9 cellular contexts compared by ENCODE assay signal in genomic region chr18:46155652-46156051, GRCh38. TPM values are rescaled to one million over a fixed set of nuclear protein-coding genes. Genes with fewer than 3 reads are reported as not detected.
DNase-seq lines count a peak whose midpoint lies in the region; ATAC-seq and TF ChIP-seq lines count a peak whose summit lies in the region.
"Had no signal": no experiment of that assay in that cellular context is flagged by ENCODE, and none has a peak within 500 bp of the region (broad histone marks: within the 10 kb centered on the region; RNA-seq: fewer than 3 reads in every experiment).

No MANE protein-coding gene starts in this region.

- peaks cover 0 to 15% (median 1%) of the 10 kb centered on the region in 4 donors for H3K4me1 ChIP-seq in upper lobe of left lung

- peak overlapping the region in 2 of 4 donors; percentile 39 to 42 for H3K27ac ChIP-seq in upper lobe of left lung
- H3K27ac ChIP-seq: BLaER1 treated with 17β-estradiol and CSF1 and Interleukin-3, amounts not matched to agents 10 nM and 100 nM had no signal

- DNase-seq in activated T-cell treated with anti-CD3 and anti-CD28 coated beads for 24 hours (ENCODE audit: low read depth) (peak; percentile 26), activated T-cell treated with anti-CD3 and anti-CD28 coated beads for 4 hours (no peak), immature natural killer cell (peak in 1 of 3 donors; percentile 14), upper lobe of left lung (peak in 1 of 2 donors; percentile 28), NCI-H2171 treated with DMSO at 0.1 percent for 48 hours (lab: John Stamatoyannopoulos, UW) (no peak), midbrain (lab: John Stamatoyannopoulos, UW) (no peak), NCI-H510A (lab: John Stamatoyannopoulos, UW) (no peak)
- DNase-seq in activated T-cell treated with anti-CD3 and anti-CD28 coated beads, Interleukin-2, amount 50 U/mL, for 4 hours: peak; percentile 31

- H3K4me1 Mint-ChIP-seq in activated T-cell treated with anti-CD3 and anti-CD28 coated beads, Interleukin-2, amount 50 U/mL, for 4 hours (ENCODE audit: low read depth): peaks cover 76% of the 10 kb centered on the region
- peaks cover 23 to 30% of the 10 kb centered on the region in 2 donors for H3K4me1 Mint-ChIP-seq in immature natural killer cell

- H3K9me3 Mint-ChIP-seq in activated T-cell treated with anti-CD3 and anti-CD28 coated beads, Interleukin-2, amount 50 U/mL, for 4 hours: no peaks in the 10 kb centered on the region
- no peaks in the 10 kb centered on the region for H3K9me3 Mint-ChIP-seq in immature natural killer cell

- H3K9me3 ChIP-seq in upper lobe of left lung: no peaks in the 10 kb centered on the region

- ATAC-seq in activated T-cell treated with anti-CD3 and anti-CD28 coated beads, Interleukin-2, amount 50 U/mL, for 4 hours: peak; percentile 81 to 83
- peak; percentile 23 to 59 for ATAC-seq in upper lobe of left lung (ENCODE audit: low FRiP score in 2 of 2)

- peak overlapping the region; percentile 4 to 90 (median 70) for H3K27ac Mint-ChIP-seq in immature natural killer cell

- no peak for TF ChIP-seq POLR2A in upper lobe of left lung (IDR thresholded peaks at IDR 0.05)

- H3K36me3 Mint-ChIP-seq in activated T-cell treated with anti-CD3 and anti-CD28 coated beads, Interleukin-2, amount 50 U/mL, for 4 hours (ENCODE audit: insufficient read depth): no peaks in the 10 kb centered on the region
- peaks cover 0 to 4% (median 3%) of the 10 kb centered on the region in 3 donors for H3K36me3 Mint-ChIP-seq in immature natural killer cell

- no peak overlapping the region for H3K4me3 ChIP-seq in upper lobe of left lung
- H3K4me3 ChIP-seq: BLaER1 treated with 17β-estradiol and CSF1 and Interleukin-3, amounts not matched to agents 10 nM and 100 nM had no signal

- H3K4me3 Mint-ChIP-seq in activated T-cell treated with anti-CD3 and anti-CD28 coated beads, Interleukin-2, amount 50 U/mL, for 4 hours: peak overlapping the region; percentile 56
- peak overlapping the region; percentile 36 to 76 (median 69) for H3K4me3 Mint-ChIP-seq in immature natural killer cell

- no peak for TF ChIP-seq EP300 in upper lobe of left lung (IDR thresholded peaks at IDR 0.05)

- H3K36me3 ChIP-seq in upper lobe of left lung: no peaks in the 10 kb centered on the region

- no peak for TF ChIP-seq CTCF in upper lobe of left lung (IDR thresholded peaks at IDR 0.05)

- WGBS in upper lobe of left lung, 2 donors: 67 to 93% methylated on average over 2 of the region's 2 CpGs

- no peaks in the 10 kb centered on the region for H3K27me3 ChIP-seq in upper lobe of left lung
- H3K27me3 ChIP-seq: BLaER1 treated with 17β-estradiol and CSF1 and Interleukin-3, amounts not matched to agents 10 nM and 100 nM had no signal

- no peaks in the 10 kb centered on the region for H3K27me3 Mint-ChIP-seq in activated T-cell treated with anti-CD3 and anti-CD28 coated beads, Interleukin-2, amount 50 U/mL, for 4 hours (ENCODE audit: low read depth)
- peaks cover 0 to 2% (median 1%) of the 10 kb centered on the region in 3 donors for H3K27me3 Mint-ChIP-seq in immature natural killer cell (ENCODE audit: low read depth in 3 of 3)

RNA-seq across cellular contexts. Expression of gene HAUS1, which starts 51.5 kb away (rescaled TPM):
- 10 to 100 TPM; 34.7 to 42.4 (median 37.0) TPM for total RNA-seq in activated T-cell treated with anti-CD3 and anti-CD28 coated beads, Interleukin-2, amount 50 U/mL, for 4 hours
- 10 to 100 TPM; 33.3 to 54.1 (median 44.3) TPM for polyA plus RNA-seq in immature natural killer cell
- total RNA-seq in upper lobe of left lung: 10 to 100 TPM; 16.0 to 41.9 (median 27.5) TPM

RNA-seq across cellular contexts. Expression of gene ATP5F1A, which starts 57.6 kb away (rescaled TPM):
- 100 to 1,000 TPM; 459 to 501 (median 492) TPM for total RNA-seq in activated T-cell treated with anti-CD3 and anti-CD28 coated beads, Interleukin-2, amount 50 U/mL, for 4 hours
- polyA plus RNA-seq in immature natural killer cell: 100 to 1,000 TPM; 429 to 774 (median 468) TPM
- total RNA-seq in upper lobe of left lung: 100 to 1,000 TPM; 144 to 350 (median 266) TPM

Comparison
In these comparisons a context has a peak if more than half of its experiments do, and no peak if none do; other contexts are left out.
1. DNase-seq: peak in activated T-cell treated with anti-CD3 and anti-CD28 coated beads for 24 hours (single experiment) and activated T-cell treated with anti-CD3 and anti-CD28 coated beads, Interleukin-2, amount 50 U/mL, for 4 hours (single experiment); none in activated T-cell treated with anti-CD3 and anti-CD28 coated beads for 4 hours (single experiment), NCI-H2171 treated with DMSO at 0.1 percent for 48 hours (single experiment), midbrain (single experiment) and NCI-H510A (single experiment).